In genomic region chr15:91385301-91385700, GRCh38 we compare ENCODE assay signal across 1 cellular context.
TF ChIP-seq lines count a peak whose summit lies in the region.

No MANE protein-coding gene starts in this region.

TF ChIP-seq in H1, 55 proteins besides CTCF, POLR2A, EP300 and RAD21:
- TF ChIP-seq JUND (IDR thresholded peaks at IDR 0.05; ENCODE audit: low read length) = 0 out of 2 replicates have a peak, but pooled peaks have one; percentile 23
- TF ChIP-seq BRCA1 (IDR thresholded peaks at IDR 0.05; ENCODE audit: low read depth, low read length) = no peak
